ENCODE assay signal across 8 cellular contexts in genomic region chr9:136052991-136053756, GRCh38. TPM values are rescaled to one million over a fixed set of nuclear protein-coding genes. Genes with fewer than 3 reads are reported as not detected.
DNase-seq lines count a peak whose midpoint lies in the region; ATAC-seq and TF ChIP-seq lines count a peak whose summit lies in the region.

No MANE protein-coding gene starts in this region.

- H3K9me3 ChIP-seq in duodenal mucosa (ENCODE audit: control insufficient read depth in 1 of 2, low read length in 2 of 2) (no peaks in the 10 kb centered on the region), mucosa of stomach (ENCODE audit: control insufficient read depth, low read length) (no peaks in the 10 kb centered on the region)

- H3K27ac ChIP-seq in 22Rv1 (peak overlapping the region; percentile 95), duodenal mucosa (ENCODE audit: low read depth, low read length) (peak overlapping the region; percentile 10)

- TF ChIP-seq CTCF in 22Rv1 (IDR thresholded peaks at IDR 0.05): no peak

- ATAC-seq in HG03439 (IDR thresholded peaks at IDR 0.05; ENCODE audit: unreplicated experiment): no peak
- no peak for ATAC-seq in GM19035 (IDR thresholded peaks at IDR 0.05; ENCODE audit: unreplicated experiment)

- DNase-seq in M059J (ENCODE audit: low read depth): peak; percentile 37
- DNase-seq in erythroblast (lab: John Stamatoyannopoulos, UW): no peak
- no peak for DNase-seq in foreskin melanocyte

- H3K9ac ChIP-seq in duodenal mucosa (ENCODE audit: low read depth in 1 of 2, low read length in 2 of 2) (peak overlapping the region in 1 of 2 donors; percentile 25), mucosa of stomach (ENCODE audit: low read length) (peak overlapping the region; percentile 43)

- TF ChIP-seq POLR2A in erythroblast (IDR thresholded peaks at IDR 0.05; ENCODE audit: low read length): no peak

- H3K36me3 ChIP-seq in duodenal mucosa (ENCODE audit: control insufficient read depth in 1 of 2, insufficient read depth in 2 of 2, low read length in 2 of 2) (peaks cover 7 to 12% of the 10 kb centered on the region in 2 donors), mucosa of stomach (ENCODE audit: control insufficient read depth, insufficient read depth, low read length) (no peaks in the 10 kb centered on the region)

- H3K27me3 ChIP-seq in duodenal mucosa (ENCODE audit: control insufficient read depth in 1 of 2, insufficient read depth in 2 of 2, low read length in 2 of 2) (no peaks in the 10 kb centered on the region), mucosa of stomach (ENCODE audit: control insufficient read depth, insufficient read depth, low read length) (no peaks in the 10 kb centered on the region)

- H3K4me1 ChIP-seq in duodenal mucosa (ENCODE audit: control insufficient read depth in 1 of 2, insufficient read depth in 2 of 2, low read length in 2 of 2) (peaks cover 20 to 27% of the 10 kb centered on the region in 2 donors), mucosa of stomach (ENCODE audit: control insufficient read depth, insufficient read depth, low read length) (peaks cover 54% of the 10 kb centered on the region)

- H3K4me3 ChIP-seq in duodenal mucosa (ENCODE audit: low read depth in 1 of 2, low read length in 2 of 2) (peak overlapping the region; percentile 32 to 43), mucosa of stomach (ENCODE audit: low read length) (no peak overlapping the region)

RNA-seq across cellular contexts. Expression of gene NACC2, which starts 41.9 kb away (rescaled TPM):
- 4.2 and 9.8 TPM in 2 replicates for total RNA-seq in M059J (2014; rRNA removed; shearing (Covaris generic))
